Comparison of ENCODE assay signal across 9 cellular contexts in the genomic region with DNA sequence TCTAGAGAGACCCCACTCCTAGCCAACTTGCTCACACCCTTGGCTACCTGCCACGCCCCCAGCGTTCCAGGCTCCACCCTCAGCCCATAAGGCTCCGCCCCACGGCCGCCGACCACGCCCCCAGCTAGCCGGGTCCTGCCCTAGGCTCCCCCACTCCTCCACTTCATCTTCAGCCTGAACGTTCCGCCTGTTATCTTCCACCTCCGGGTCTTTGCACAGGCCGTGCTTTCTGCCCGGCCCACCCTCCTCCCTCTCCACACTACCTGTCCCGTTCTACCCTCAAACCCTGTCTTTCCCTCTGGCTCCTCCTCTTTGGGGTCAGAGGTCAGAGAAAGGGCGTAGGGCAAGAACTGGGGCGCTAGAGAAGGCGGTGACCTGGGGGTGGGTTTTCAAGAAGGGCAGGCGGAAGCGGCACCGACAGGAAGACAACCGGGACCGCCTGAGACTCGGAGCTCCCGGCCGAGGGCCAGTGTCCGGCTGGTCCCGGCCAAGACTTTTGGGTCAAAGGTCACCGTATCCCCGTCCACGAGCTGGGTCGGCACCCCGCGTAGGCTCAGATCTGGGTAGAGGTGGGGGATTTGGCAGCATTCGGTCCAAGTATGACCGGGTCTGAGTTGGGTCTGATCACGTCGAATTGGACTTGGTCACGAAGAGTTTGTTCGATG. TPM values are rescaled to one million over a fixed set of nuclear protein-coding genes. Genes with fewer than 3 reads are reported as not detected.
A peak's percentile ranks its signal among the peaks of the same experiment; 100 is the strongest.
DNase-seq lines count a peak whose midpoint lies in the region; ATAC-seq, FAIRE-seq and TF ChIP-seq lines count a peak whose summit lies in the region.
"Had no signal": no experiment of that assay in that cellular context is flagged by ENCODE, and none has a peak within 500 bp of the region (broad histone marks: within the 10 kb centered on the region; RNA-seq: fewer than 3 reads in every experiment).

No MANE protein-coding gene starts in this region.

- peak overlapping the region; percentile 48 for H3K4me3 ChIP-seq in K562

- peak overlapping the region; percentile 90 to 95 for H3K4me3 Mint-ChIP-seq in CD14-positive monocyte

- peak overlapping the region; percentile 96 for H2AFZ ChIP-seq in K562 (ENCODE audit: low read depth, low read length)

- no peaks in the 10 kb centered on the region for H3K27me3 ChIP-seq in K562 (ENCODE audit: control insufficient read depth in 2 of 2, insufficient read depth in 2 of 2, low read length in 2 of 2)

- TF ChIP-seq CTCF in CD14-positive monocyte (IDR thresholded peaks at IDR 0.05): no peak
- peak in 1 of 3 experiments; percentile 12; a peak in 1 of 6 replicates for TF ChIP-seq CTCF in K562 (IDR thresholded peaks at IDR 0.05 in 2 of 3, conservative IDR thresholded peaks at IDR 0.05 in 1 of 3; ENCODE audit: insufficient read depth in 2 of 3, low read depth in 1 of 3, low read length in 3 of 3)

- in situ Hi-C loops in K562 (cut with MboI): no loop called here

- peak overlapping the region; percentile 84 for H3K27ac ChIP-seq in K562 (ENCODE audit: extremely low read depth, low read depth, low read length)

- H3K4me2 ChIP-seq in K562 (ENCODE audit: insufficient read depth, low read length): peak overlapping the region; percentile 87

- H3K79me2 ChIP-seq in K562 (ENCODE audit: control insufficient read depth, insufficient read depth, low read length): no peaks in the 10 kb centered on the region

- CTCF ChIA-PET in K562 (lab: Yijun Ruan, JAX; ENCODE audit: low intra/inter-chr PET ratio): interaction anchor here (0.5 kb wide), 1 partner anchor 12 kb away, joined by 4 read pairs; no protein-coding TSS in a partner anchor

- intact Hi-C loops in CD14-positive monocyte (cut with micrococcal nuclease): no loop called here
- intact Hi-C loops in K562 (cut with micrococcal nuclease): no loop called here

- WGBS in K562 (ENCODE audit: insufficient coverage, low coverage, missing lambda C conversion rate): 0% methylated on average over 29 of the region's 39 CpGs

- peaks cover 5% of the 10 kb centered on the region; the same call in 1 of the 2 replicates for H4K20me1 ChIP-seq in K562 (replicated peaks; ENCODE audit: control insufficient read depth, insufficient read depth, low read length)

- 0 out of 4 replicates have a peak, but pooled peaks have one; percentile 4 to 6 for TF ChIP-seq RAD21 in K562 (CRISPR knock-in tag; conservative IDR thresholded peaks at IDR 0.05 in 1 of 2, IDR thresholded peaks at IDR 0.05 in 1 of 2)

- FAIRE-seq in H54 (lab: Jason Lieb, UNC) (no peak), K562 (lab: Jason Lieb, UNC) (no peak)

- peak; percentile 79 for ATAC-seq in K562
- no peak for ATAC-seq in HG03342 (IDR thresholded peaks at IDR 0.05; ENCODE audit: unreplicated experiment)

- TF ChIP-seq EP300 in K562 (IDR thresholded peaks at IDR 0.05; ENCODE audit: low read length): peak; percentile 30; the same call in 1 of the 2 replicates

- no peak for TF ChIP-seq POLR2A in H54 (IDR thresholded peaks at IDR 0.05; ENCODE audit: low read depth, low read length)
- TF ChIP-seq POLR2A in K562 (conservative IDR thresholded peaks at IDR 0.05): peak; percentile 75; the same call in 1 of the 2 replicates

- peaks cover 0 to 6% of the 10 kb centered on the region in 2 donors for H3K36me3 Mint-ChIP-seq in CD14-positive monocyte

- peaks cover 51 to 74% (median 65%) of the 10 kb centered on the region in 3 donors for H3K27me3 Mint-ChIP-seq in CD14-positive monocyte (ENCODE audit: low read depth in 3 of 3)

- H3K4me1 Mint-ChIP-seq in CD14-positive monocyte: peaks cover 23% of the 10 kb centered on the region

- POLR2A ChIA-PET in K562 (lab: Yijun Ruan, JAX): interaction anchor here (0.6 to 2.3 kb wide), 26 partner anchors 10 to 1707 kb away, joined by 3 to 23 read pairs (median 4); a partner anchor contains a TSS

- H3K36me3 ChIP-seq in K562 (ENCODE audit: control insufficient read depth, insufficient read depth, low read length): no peaks in the 10 kb centered on the region

- H3K9me3 Mint-ChIP-seq in CD14-positive monocyte: peaks cover 0 to 12% (median 10%) of the 10 kb centered on the region in 7 donors

- H3K27ac Mint-ChIP-seq in CD14-positive monocyte: peak overlapping the region; percentile 81 to 96 (median 86)

- peak overlapping the region; percentile 83 to 92 for H3K9ac ChIP-seq in K562 (ENCODE audit: insufficient read depth in 1 of 2, low read depth in 2 of 2, low read length in 2 of 2)

- no peaks in the 10 kb centered on the region for H3K9me1 ChIP-seq in K562 (ENCODE audit: control insufficient read depth, insufficient read depth, low read length)

- no TSS peak for BruUV-seq in K562 (replicated peaks; lab: Mats Ljungman, UMichigan)

- H3K9me3 ChIP-seq in K562 (replicated peaks; ENCODE audit: control insufficient read depth, insufficient read depth, low read depth, low read length): no peaks in the 10 kb centered on the region

- DNase-seq in CD14-positive monocyte (ENCODE audit: low spot score) (no peak), H54 (ENCODE audit: insufficient read length, low spot score) (peak; percentile 79), K562 (ENCODE audit: extremely low read depth in 1 of 4, low spot score in 3 of 4) (peak; percentile 93 to 96 (median 95)), inferior parietal cortex (ENCODE audit: extremely low spot score) (peak; percentile 27), NCI-H510A (lab: John Stamatoyannopoulos, UW) (no peak)
- DNase-seq in stimulated activated CD4-positive, alpha-beta T cell treated with anti-CD3 and anti-CD28 coated beads, Interleukin-4, amount 100 ng/mL, for 24 hours: peak; percentile 21

- H3K4me1 ChIP-seq in K562 (replicated peaks in 1 of 2; ENCODE audit: control insufficient read depth in 2 of 2, insufficient read depth in 2 of 2, low read length in 2 of 2): peaks cover 23 to 61% of the 10 kb centered on the region in 2 experiments; a peak in 4 of 5 replicates

RNA-seq across cellular contexts. Expression of a gene that starts 2.2 kb away (rescaled TPM):
- not detected for polyA plus RNA-seq in CD14-positive monocyte
- polyA plus RNA-seq in PFSK-1 (2012; ENCODE audit: insufficient read length, low read depth): 1.1 TPM
- 1.9 and 5.1 TPM in 2 replicates for total RNA-seq in K562 (2011; cell fraction: chromatin; rRNA removed; ENCODE audit: low replicate concordance)
- 2.2 and 3.0 TPM in 2 replicates for total RNA-seq in K562 (2011; cell fraction: nucleolus; rRNA removed)
- 1.3 and 1.6 TPM in 2 replicates for total RNA-seq in K562 (2011; cell fraction: nucleoplasm; rRNA removed)
- total RNA-seq in K562 (2014; rRNA removed): 0.16 and 0.91 TPM in 2 replicates
- 0.11 and 0.29 TPM in 2 replicates for total RNA-seq in K562 (2014; rRNA removed; fragmentation: Illumina TruSeq; extraction: Trizol)
- total RNA-seq in K562 (2015; rRNA removed; fragmentation: Illumina TruSeq; extraction: Trizol): not detected in 2 replicates
- 0.29 and 0.45 TPM in 2 replicates for total RNA-seq in K562 (2021)
- polyA plus RNA-seq in K562 (2011; rRNA removed): 0.60 and 0.81 TPM in 2 replicates
- 0.83 and 0.88 TPM in 2 replicates for polyA plus RNA-seq in K562 (2011; cell fraction: cytosol; rRNA removed)
- polyA plus RNA-seq in K562 (2011; cell fraction: nucleus; rRNA removed): 4.1 and 6.8 TPM in 2 replicates
- 0.17 and 0.22 TPM in 2 replicates for polyA plus RNA-seq in K562 (2012)
- polyA plus RNA-seq in K562 (2014; fragmentation: Illumina TruSeq; extraction: Trizol): 0.06 and 0.24 TPM in 2 replicates
- under 1 TPM; 0.04 to 0.08 TPM for polyA plus RNA-seq in K562 (2014; fragmentation: Nextera tagmentation; extraction: Ambion mirVana)
- polyA plus RNA-seq in K562 (2014; rRNA removed): 0.81 and 0.89 TPM in 2 replicates
- polyA minus RNA-seq in K562 (2011; rRNA and poly(A)+ RNA removed): 0.18 TPM in 1 of 2 replicates, not detected in the other
- polyA minus RNA-seq in K562 (2011; cell fraction: cytosol; rRNA and poly(A)+ RNA removed): 0.86 TPM in 1 of 2 replicates, not detected in the other
- 1.1 and 1.8 TPM in 2 replicates for polyA minus RNA-seq in K562 (2011; cell fraction: nucleus; rRNA and poly(A)+ RNA removed)

RNA-seq across cellular contexts. Expression of a gene that starts 20.1 kb away (rescaled TPM):
- polyA plus RNA-seq in CD14-positive monocyte: under 1 TPM; 0.55 to 0.56 TPM
- 28.4 TPM for polyA plus RNA-seq in PFSK-1 (2012; ENCODE audit: insufficient read length, low read depth)
- 10.4 and 16.2 TPM in 2 replicates for total RNA-seq in K562 (2011; cell fraction: chromatin; rRNA removed; ENCODE audit: low replicate concordance)
- total RNA-seq in K562 (2011; cell fraction: nucleolus; rRNA removed): 8.7 and 9.3 TPM in 2 replicates
- 7.6 and 8.3 TPM in 2 replicates for total RNA-seq in K562 (2011; cell fraction: nucleoplasm; rRNA removed)
- 0.86 and 2.5 TPM in 2 replicates for total RNA-seq in K562 (2014; rRNA removed)
- total RNA-seq in K562 (2014; rRNA removed; fragmentation: Illumina TruSeq; extraction: Trizol): 0.26 and 0.69 TPM in 2 replicates
- total RNA-seq in K562 (2015; rRNA removed; fragmentation: Illumina TruSeq; extraction: Trizol): 1.6 and 1.7 TPM in 2 replicates
- total RNA-seq in K562 (2021): 3.7 and 5.1 TPM in 2 replicates
- 0.84 and 2.9 TPM in 2 replicates for polyA plus RNA-seq in K562 (2011; rRNA removed)
- polyA plus RNA-seq in K562 (2011; cell fraction: cytosol; rRNA removed): 1.7 and 3.2 TPM in 2 replicates
- polyA plus RNA-seq in K562 (2011; cell fraction: nucleus; rRNA removed): 4.7 and 6.5 TPM in 2 replicates
- 1.5 and 2.0 TPM in 2 replicates for polyA plus RNA-seq in K562 (2012)
- 1.9 and 2.8 TPM in 2 replicates for polyA plus RNA-seq in K562 (2014; fragmentation: Illumina TruSeq; extraction: Trizol)
- under 1 TPM in 1 of 2 experiments, not detected in 1; 0.17 TPM for polyA plus RNA-seq in K562 (2014; fragmentation: Nextera tagmentation; extraction: Ambion mirVana)
- polyA plus RNA-seq in K562 (2014; rRNA removed): 0.94 and 1.00 TPM in 2 replicates
- polyA minus RNA-seq in K562 (2011; rRNA and poly(A)+ RNA removed): 6.4 and 9.5 TPM in 2 replicates
- polyA minus RNA-seq in K562 (2011; cell fraction: cytosol; rRNA and poly(A)+ RNA removed): 5.4 and 7.2 TPM in 2 replicates
- 3.9 and 8.4 TPM in 2 replicates for polyA minus RNA-seq in K562 (2011; cell fraction: nucleus; rRNA and poly(A)+ RNA removed)

RNA-seq across cellular contexts. Expression of a gene that starts 31.0 kb away (rescaled TPM):
- polyA plus RNA-seq in CD14-positive monocyte: 10 to 100 TPM; 14.3 to 15.0 TPM
- 30.6 TPM for polyA plus RNA-seq in PFSK-1 (2012; ENCODE audit: insufficient read length, low read depth)
- 8.8 and 30.9 TPM in 2 replicates for total RNA-seq in K562 (2011; cell fraction: chromatin; rRNA removed; ENCODE audit: low replicate concordance)
- total RNA-seq in K562 (2011; cell fraction: nucleolus; rRNA removed): 42.9 and 46.5 TPM in 2 replicates
- 23.2 and 24.7 TPM in 2 replicates for total RNA-seq in K562 (2011; cell fraction: nucleoplasm; rRNA removed)
- total RNA-seq in K562 (2014; rRNA removed): 37.8 and 54.6 TPM in 2 replicates
- 11.7 and 21.1 TPM in 2 replicates for total RNA-seq in K562 (2014; rRNA removed; fragmentation: Illumina TruSeq; extraction: Trizol)
- 27.8 and 28.5 TPM in 2 replicates for total RNA-seq in K562 (2015; rRNA removed; fragmentation: Illumina TruSeq; extraction: Trizol)
- 31.7 and 33.8 TPM in 2 replicates for total RNA-seq in K562 (2021)
- polyA plus RNA-seq in K562 (2011; rRNA removed): 28.4 and 49.3 TPM in 2 replicates
- 61.2 and 112 TPM in 2 replicates for polyA plus RNA-seq in K562 (2011; cell fraction: cytosol; rRNA removed)
- polyA plus RNA-seq in K562 (2011; cell fraction: nucleus; rRNA removed): 20.0 and 27.3 TPM in 2 replicates
- 30.6 and 34.2 TPM in 2 replicates for polyA plus RNA-seq in K562 (2012)
- 60.2 and 60.9 TPM in 2 replicates for polyA plus RNA-seq in K562 (2014; fragmentation: Illumina TruSeq; extraction: Trizol)
- polyA plus RNA-seq in K562 (2014; fragmentation: Nextera tagmentation; extraction: Ambion mirVana): 10 to 100 TPM; 10.6 to 11.0 TPM
- 60.0 and 67.1 TPM in 2 replicates for polyA plus RNA-seq in K562 (2014; rRNA removed)
- 14.7 and 21.0 TPM in 2 replicates for polyA minus RNA-seq in K562 (2011; rRNA and poly(A)+ RNA removed)
- polyA minus RNA-seq in K562 (2011; cell fraction: cytosol; rRNA and poly(A)+ RNA removed): 13.2 and 21.0 TPM in 2 replicates
- 10.2 and 11.6 TPM in 2 replicates for polyA minus RNA-seq in K562 (2011; cell fraction: nucleus; rRNA and poly(A)+ RNA removed)

RNA-seq across cellular contexts. Expression of a gene that starts 50.3 kb away (rescaled TPM):
- polyA plus RNA-seq in CD14-positive monocyte (not detected), K562 (2011; rRNA removed) (0.01 and 0.03 TPM in 2 replicates), K562 (2014; fragmentation: Illumina TruSeq; extraction: Trizol) (0.01 and 0.03 TPM in 2 replicates), K562 (2014; fragmentation: Nextera tagmentation; extraction: Ambion mirVana) (not detected), K562 (2014; rRNA removed) (not detected in 2 replicates)
- polyA plus RNA-seq in PFSK-1 (2012; ENCODE audit: insufficient read length, low read depth): 0.40 TPM
- total RNA-seq in K562 (2011; cell fraction: chromatin; rRNA removed; ENCODE audit: low replicate concordance): 0.35 and 0.67 TPM in 2 replicates
- 0.17 and 0.39 TPM in 2 replicates for total RNA-seq in K562 (2011; cell fraction: nucleolus; rRNA removed)
- total RNA-seq in K562 (2011; cell fraction: nucleoplasm; rRNA removed): 0.29 and 0.38 TPM in 2 replicates
- total RNA-seq in K562 (2014; rRNA removed) (0.04 and 0.05 TPM in 2 replicates), K562 (2014; rRNA removed; fragmentation: Illumina TruSeq; extraction: Trizol) (0.04 TPM in 1 of 2 replicates, not detected in the other), K562 (2015; rRNA removed; fragmentation: Illumina TruSeq; extraction: Trizol) (0.04 and 0.07 TPM in 2 replicates), K562 (2021) (0.07 and 0.16 TPM in 2 replicates)
- 0.01 TPM in 1 of 2 replicates, not detected in the other for polyA plus RNA-seq in K562 (2011; cell fraction: cytosol; rRNA removed)
- polyA plus RNA-seq in K562 (2011; cell fraction: nucleus; rRNA removed): 0.06 and 0.33 TPM in 2 replicates
- polyA plus RNA-seq in K562 (2012): 0.05 and 0.35 TPM in 2 replicates
- polyA minus RNA-seq in K562 (2011; rRNA and poly(A)+ RNA removed): 0.21 TPM in 1 of 2 replicates, not detected in the other
- not detected in 2 replicates for polyA minus RNA-seq in K562 (2011; cell fraction: cytosol; rRNA and poly(A)+ RNA removed)
- polyA minus RNA-seq in K562 (2011; cell fraction: nucleus; rRNA and poly(A)+ RNA removed): 0.22 and 0.27 TPM in 2 replicates
- total RNA-seq: pulmonary artery endothelial cell had no signal

RNA-seq across cellular contexts. Expression of a gene that starts 50.4 kb away (rescaled TPM):
- polyA plus RNA-seq in CD14-positive monocyte (1,000 to 10,000 TPM; 4,550 to 6,022 TPM), K562 (2011; rRNA removed) (68.3 and 111 TPM in 2 replicates), K562 (2014; fragmentation: Illumina TruSeq; extraction: Trizol) (108 and 148 TPM in 2 replicates), K562 (2014; fragmentation: Nextera tagmentation; extraction: Ambion mirVana) (100 to 1,000 TPM; 343 to 430 TPM), K562 (2014; rRNA removed) (129 and 166 TPM in 2 replicates)
- 38.5 TPM for polyA plus RNA-seq in PFSK-1 (2012; ENCODE audit: insufficient read length, low read depth)
- total RNA-seq in K562 (2011; cell fraction: chromatin; rRNA removed; ENCODE audit: low replicate concordance): 38.5 and 88.6 TPM in 2 replicates
- 187 and 195 TPM in 2 replicates for total RNA-seq in K562 (2011; cell fraction: nucleolus; rRNA removed)
- 104 and 132 TPM in 2 replicates for total RNA-seq in K562 (2011; cell fraction: nucleoplasm; rRNA removed)
- total RNA-seq in K562 (2014; rRNA removed) (109 and 168 TPM in 2 replicates), K562 (2014; rRNA removed; fragmentation: Illumina TruSeq; extraction: Trizol) (56.6 and 63.7 TPM in 2 replicates), K562 (2015; rRNA removed; fragmentation: Illumina TruSeq; extraction: Trizol) (74.3 and 78.9 TPM in 2 replicates), K562 (2021) (103 and 119 TPM in 2 replicates)
- polyA plus RNA-seq in K562 (2011; cell fraction: cytosol; rRNA removed): 119 and 287 TPM in 2 replicates
- 39.3 and 70.8 TPM in 2 replicates for polyA plus RNA-seq in K562 (2011; cell fraction: nucleus; rRNA removed)
- polyA plus RNA-seq in K562 (2012): 58.1 and 113 TPM in 2 replicates
- 52.6 and 94.8 TPM in 2 replicates for polyA minus RNA-seq in K562 (2011; rRNA and poly(A)+ RNA removed)
- 53.2 and 63.4 TPM in 2 replicates for polyA minus RNA-seq in K562 (2011; cell fraction: cytosol; rRNA and poly(A)+ RNA removed)
- polyA minus RNA-seq in K562 (2011; cell fraction: nucleus; rRNA and poly(A)+ RNA removed): 10.0 and 11.3 TPM in 2 replicates

Comparison
In these comparisons a context has a peak if more than half of its experiments do, and no peak if none do; other contexts are left out.
1. DNase-seq: peak in H54 (single experiment), K562 (4 of 4), inferior parietal cortex (single experiment) and stimulated activated CD4-positive, alpha-beta T cell treated with anti-CD3 and anti-CD28 coated beads, Interleukin-4, amount 100 ng/mL, for 24 hours (single experiment); none in CD14-positive monocyte (single experiment) and NCI-H510A (single experiment).